ENCODE assay signal across 18 cellular contexts in genomic region chr19:48350856-48351255, GRCh38. TPM values are rescaled to one million over a fixed set of nuclear protein-coding genes. Genes with fewer than 3 reads are reported as not detected.
"Had no signal": no experiment of that assay in that cellular context is flagged by ENCODE, and none has a peak within 500 bp of the region (broad histone marks: within the 10 kb centered on the region; RNA-seq: fewer than 3 reads in every experiment).

No MANE protein-coding gene starts in this region.

- H3K36me3 ChIP-seq: heart right ventricle, tibial nerve, uterus had no signal

- H3K4me3 ChIP-seq: coronary artery, gastroesophageal sphincter, heart right ventricle, left ventricle myocardium inferior, tibial nerve, uterus had no signal

- H3K27ac Mint-ChIP-seq: activated CD8-positive, alpha-beta T cell treated with anti-CD3 and anti-CD28 coated beads, Interleukin-2, amount 10 ng/mL, durations not matched to agents 7 days and 5 days; nephron; progenitor cell of endocrine pancreas; T-helper 2 cell treated with Interferon-gamma antibody and Interleukin-4, amounts not matched to agents 5 μg/mL and 100 μg/mL, for 36 hours; WTC11 had no signal

- H3K27ac ChIP-seq: coronary artery, gastroesophageal sphincter, heart right ventricle, left ventricle myocardium inferior, tibial nerve, uterus had no signal

- H3K36me3 Mint-ChIP-seq: WTC11 had no signal

- H3K27me3 ChIP-seq: gastroesophageal sphincter, heart right ventricle, tibial nerve, uterus had no signal

- H3K9me3 Mint-ChIP-seq: activated T-cell treated with anti-CD3 and anti-CD28 coated beads, Interleukin-2, amount 50 U/mL, for 4 hours; central memory CD8-positive, alpha-beta T cell; nephron; T-helper 2 cell treated with Interferon-gamma antibody and Interleukin-4, amounts not matched to agents 5 μg/mL and 100 μg/mL, for 36 hours; WTC11 had no signal

- H3K4me3 Mint-ChIP-seq: activated CD8-positive, alpha-beta T cell treated with anti-CD3 and anti-CD28 coated beads, Interleukin-2, amount 10 ng/mL, durations not matched to agents 7 days and 5 days; activated T-cell treated with anti-CD3 and anti-CD28 coated beads, Interleukin-2, amount 50 U/mL, for 4 hours; central memory CD8-positive, alpha-beta T cell; nephron; T-helper 2 cell treated with Interferon-gamma antibody and Interleukin-4, amounts not matched to agents 5 μg/mL and 100 μg/mL, for 36 hours; WTC11 had no signal

- H3K27me3 Mint-ChIP-seq: central memory CD8-positive, alpha-beta T cell; progenitor cell of endocrine pancreas had no signal

- H3K9me3 ChIP-seq: gastroesophageal sphincter, heart right ventricle, left ventricle myocardium inferior, tibial nerve, uterus had no signal

- H3K4me1 ChIP-seq: tibial nerve, uterus had no signal

RNA-seq across cellular contexts. Expression of gene SYNGR4, which starts 13.3 kb away (rescaled TPM):
- total RNA-seq: activated CD8-positive, alpha-beta T cell treated with anti-CD3 and anti-CD28 coated beads, Interleukin-2, amount 10 ng/mL, durations not matched to agents 7 days and 5 days; activated T-cell treated with anti-CD3 and anti-CD28 coated beads, Interleukin-2, amount 50 U/mL, for 4 hours; aorta; esophagus mucosa; gastroesophageal sphincter; heart right ventricle; left ventricle myocardium inferior; mammary epithelial cell; omental fat pad; progenitor cell of endocrine pancreas; skeletal muscle tissue; tibial nerve; uterus; WTC11 had no signal
- polyA plus RNA-seq: aorta, heart right ventricle, mammary epithelial cell had no signal
